14 cellular contexts compared by ENCODE assay signal in genomic region chr10:72828294-72828693, GRCh38.
DNase-seq lines count a peak whose midpoint lies in the region; ATAC-seq and TF ChIP-seq lines count a peak whose summit lies in the region.
"Had no signal": no experiment of that assay in that cellular context is flagged by ENCODE, and none has a peak within 500 bp of the region (broad histone marks: within the 10 kb centered on the region; RNA-seq: fewer than 3 reads in every experiment).

No MANE protein-coding gene starts in this region.

- no peak overlapping the region for H3K4me3 Mint-ChIP-seq in GM23338
- no peak overlapping the region for H3K4me3 Mint-ChIP-seq in mesothelial cell of epicardium
- no peak overlapping the region for H3K4me3 Mint-ChIP-seq in naive thymus-derived CD8-positive, alpha-beta T cell
- H3K4me3 Mint-ChIP-seq: CD4-positive, alpha-beta memory T cell had no signal

- H3K27ac ChIP-seq in GM23338 (ENCODE audit: low read depth), result no peak overlapping the region
- no peak overlapping the region for H3K27ac ChIP-seq in HEK293 (ENCODE audit: extremely low read depth, low read depth, low read length)
- no peak overlapping the region for H3K27ac ChIP-seq in suprapubic skin

- POLR2A ChIA-PET in HEK293 (lab: Yijun Ruan, JAX), result no interaction called here
- POLR2A ChIA-PET in naive thymus-derived CD8-positive, alpha-beta T cell (lab: Charles Lee), result no interaction called here

- TF ChIP-seq CTCF in GM23338 (conservative IDR thresholded peaks at IDR 0.05; ENCODE audit: low read depth in 2 of 2), result no peak
- no peak for TF ChIP-seq CTCF in HEK293 (tag by site-specific recombination; IDR thresholded peaks at IDR 0.05)
- no peak for TF ChIP-seq CTCF in mesothelial cell of epicardium (IDR thresholded peaks at IDR 0.05; ENCODE audit: unreplicated experiment)
- no peak for TF ChIP-seq CTCF in suprapubic skin (IDR thresholded peaks at IDR 0.05)

- no peaks in the 10 kb centered on the region for H3K9me3 Mint-ChIP-seq in GM23338
- H3K9me3 Mint-ChIP-seq in mesothelial cell of epicardium, result peaks cover 3% of the 10 kb centered on the region
- no peaks in the 10 kb centered on the region for H3K9me3 Mint-ChIP-seq in naive thymus-derived CD8-positive, alpha-beta T cell
- H3K9me3 Mint-ChIP-seq: CD4-positive, alpha-beta memory T cell had no signal

- TF ChIP-seq EP300 in suprapubic skin (IDR thresholded peaks at IDR 0.05), result no peak

- H3K36me3 ChIP-seq in GM23338 (ENCODE audit: insufficient read depth) (no peaks in the 10 kb centered on the region), HEK293 (ENCODE audit: control insufficient read depth in 2 of 2, insufficient read depth in 1 of 2, low read length in 2 of 2) (no peaks in the 10 kb centered on the region), suprapubic skin (no peaks in the 10 kb centered on the region)
- H3K36me3 ChIP-seq: HAP-1 had no signal

- H3K4me3 ChIP-seq in GM23338, result no peak overlapping the region
- H3K4me3 ChIP-seq in HEK293 (ENCODE audit: low read depth, low read length), result no peak overlapping the region
- H3K4me3 ChIP-seq in suprapubic skin, result no peak overlapping the region
- H3K4me3 ChIP-seq: HAP-1 had no signal

- peaks cover 3% of the 10 kb centered on the region; the same call in 1 of the 3 replicates for H3K36me3 Mint-ChIP-seq in GM23338 (ENCODE audit: low read depth)
- peaks cover 2% of the 10 kb centered on the region for H3K36me3 Mint-ChIP-seq in mesothelial cell of epicardium
- no peaks in the 10 kb centered on the region for H3K36me3 Mint-ChIP-seq in naive thymus-derived CD8-positive, alpha-beta T cell
- H3K36me3 Mint-ChIP-seq: CD4-positive, alpha-beta memory T cell had no signal

- ATAC-seq in GM23338, result peak; percentile 55
- ATAC-seq in naive thymus-derived CD8-positive, alpha-beta T cell, result no peak

- DNase-seq in GM23338 (ENCODE audit: low spot score), result no peak
- DNase-seq in mesothelial cell of epicardium (ENCODE audit: low spot score in 2 of 2, unreplicated experiment in 2 of 2), result no peak
- no peak for DNase-seq in naive thymus-derived CD8-positive, alpha-beta T cell
- DNase-seq in suprapubic skin (ENCODE audit: low spot score in 2 of 2), result no peak
- no peak for DNase-seq in cerebellar cortex (ENCODE audit: low spot score)
- DNase-seq: 8988T; C1 segment of cervical spinal cord; Calu3; CD4-positive, alpha-beta memory T cell; COR-L47; DMS53; DMS79 treated with DMSO at 0.1 percent for 48 hours had no signal

- H3K27me3 ChIP-seq in GM23338 (ENCODE audit: insufficient read depth), result no peaks in the 10 kb centered on the region
- H3K27me3 ChIP-seq in suprapubic skin, result no peaks in the 10 kb centered on the region

- no peaks in the 10 kb centered on the region for H3K9me3 ChIP-seq in HEK293 (ENCODE audit: control insufficient read depth, insufficient read depth, low read depth, low read length)
- H3K9me3 ChIP-seq in suprapubic skin, result no peaks in the 10 kb centered on the region
- H3K9me3 ChIP-seq: HAP-1 had no signal

- H3K27me3 Mint-ChIP-seq in GM23338 (ENCODE audit: insufficient read depth, low read depth, poor library complexity) (no peaks in the 10 kb centered on the region), mesothelial cell of epicardium (ENCODE audit: low read depth) (no peaks in the 10 kb centered on the region)
- H3K27me3 Mint-ChIP-seq in naive thymus-derived CD8-positive, alpha-beta T cell, result no peaks in the 10 kb centered on the region
- H3K27me3 Mint-ChIP-seq: CD4-positive, alpha-beta memory T cell had no signal

- H3K4me2 ChIP-seq in GM23338, result no peak overlapping the region

- no peak overlapping the region for H2AFZ ChIP-seq in GM23338

- H3K4me1 Mint-ChIP-seq in GM23338, result peaks cover 36% of the 10 kb centered on the region; the same call in 2 of the 3 replicates
- peaks cover 50% of the 10 kb centered on the region for H3K4me1 Mint-ChIP-seq in mesothelial cell of epicardium
- peaks cover 0 to 2% (median under 1%) of the 10 kb centered on the region in 4 donors for H3K4me1 Mint-ChIP-seq in naive thymus-derived CD8-positive, alpha-beta T cell

- CTCF ChIA-PET in HEK293 (lab: Yijun Ruan, JAX), result interaction anchor here (0.6 kb wide), 1 partner anchor 282 kb away, joined by 3 read pairs; the partner anchor contains the start of gene NUDT13

- no peaks in the 10 kb centered on the region for H3K9me2 ChIP-seq in GM23338 (ENCODE audit: insufficient read depth)

- H3K4me1 ChIP-seq in GM23338 (ENCODE audit: insufficient read depth), result peaks cover 44% of the 10 kb centered on the region
- 0 out of 2 replicates have a peak, but pooled peaks cover 6% of the 10 kb centered on the region for H3K4me1 ChIP-seq in HEK293 (ENCODE audit: control insufficient read depth, insufficient read depth, low read length)
- peaks cover 8% of the 10 kb centered on the region for H3K4me1 ChIP-seq in suprapubic skin
- H3K4me1 ChIP-seq: HAP-1 had no signal

- no peak overlapping the region for H3K27ac Mint-ChIP-seq in GM23338
- H3K27ac Mint-ChIP-seq in mesothelial cell of epicardium, result peak overlapping the region; percentile 67
- H3K27ac Mint-ChIP-seq in naive thymus-derived CD8-positive, alpha-beta T cell, result no peak overlapping the region

- no peak for TF ChIP-seq POLR2A in suprapubic skin (IDR thresholded peaks at IDR 0.05)

- no peaks in the 10 kb centered on the region for H4K20me1 ChIP-seq in GM23338 (replicated peaks; ENCODE audit: insufficient read depth)

- H3K79me2 ChIP-seq in GM23338 (replicated peaks; ENCODE audit: insufficient read depth), result peaks cover 46% of the 10 kb centered on the region

- H3F3A ChIP-seq in GM23338 (replicated peaks; ENCODE audit: low read depth), result no peaks in the 10 kb centered on the region

TF ChIP-seq in HEK293, 187 proteins besides CTCF, POLR2A, EP300 and RAD21:
- TF ChIP-seq ZNF660 (tag by site-specific recombination; IDR thresholded peaks at IDR 0.05), result no peak
- no peak for TF ChIP-seq ZNF521 (tag by site-specific recombination; IDR thresholded peaks at IDR 0.05)
- TF ChIP-seq ZNF398 (tag by site-specific recombination; IDR thresholded peaks at IDR 0.05), result peak; percentile 56; the same call in 1 of the 2 replicates
- TF ChIP-seq PRDM1 (tag by site-specific recombination; IDR thresholded peaks at IDR 0.05), result peak; percentile 23; the same call in 1 of the 2 replicates
